Comparison of ENCODE assay signal across 15 cellular contexts in genomic region chr16:303760-304505, GRCh38. TPM values are rescaled to one million over a fixed set of nuclear protein-coding genes. Genes with fewer than 3 reads are reported as not detected.
A peak's percentile ranks its signal among the peaks of the same experiment; 100 is the strongest.
DNase-seq lines count a peak whose midpoint lies in the region; ATAC-seq and TF ChIP-seq lines count a peak whose summit lies in the region.
"Had no signal": no experiment of that assay in that cellular context is flagged by ENCODE, and none has a peak within 500 bp of the region (broad histone marks: within the 10 kb centered on the region; RNA-seq: fewer than 3 reads in every experiment).

No MANE protein-coding gene starts in this region.

- TF ChIP-seq POLR2A in body of pancreas (IDR thresholded peaks at IDR 0.05): no peak

- H3K9me3 Mint-ChIP-seq in naive B cell: no peaks in the 10 kb centered on the region
- H3K9me3 Mint-ChIP-seq: CD8-positive, alpha-beta memory T cell had no signal

- H3K4me3 ChIP-seq in Loucy (ENCODE audit: low read length, poor library complexity, severe bottlenecking) (no peak overlapping the region), brain microvascular endothelial cell (ENCODE audit: low read depth, low read length) (no peak overlapping the region), body of pancreas (no peak overlapping the region)
- H3K4me3 ChIP-seq: HAP-1, heart right ventricle had no signal

- intact Hi-C loops in body of pancreas (cut with DNase I): no loop called here

- H3K79me2 ChIP-seq in Loucy (ENCODE audit: insufficient read depth, low read length): no peaks in the 10 kb centered on the region

- peaks cover 0 to 4% (median 0%) of the 10 kb centered on the region in 3 donors for H3K4me1 Mint-ChIP-seq in naive B cell

- DNase-seq in COLO668 (lab: John Stamatoyannopoulos, UW; ENCODE audit: unreplicated experiment) (peak; percentile 24), brain microvascular endothelial cell (no peak), naive B cell (no peak), body of pancreas (no peak), NCI-H82 (lab: John Stamatoyannopoulos, UW) (no peak)
- DNase-seq in stimulated activated naive CD8-positive, alpha-beta T cell treated with anti-CD3 and anti-CD28 coated beads, Interleukin-15, Interleukin-2, amounts not matched to agents 100 U/mL and 50 U/mL, for 24 hours: no peak
- no peak for DNase-seq in activated naive CD4-positive, alpha-beta T cell treated with anti-CD3 and anti-CD28 coated beads, Interleukin-2, amount 50 U/mL, for 16 hours
- DNase-seq: heart right ventricle; NCI-H187 treated with DMSO at 0.1 percent for 48 hours; NK-92 treated with Interleukin-12 subunit alpha and Interleukin-12 subunit beta, amount 100 ng/mL, for 24 hours; stimulated activated CD4-positive, alpha-beta T cell treated with anti-CD3 and anti-CD28 coated beads, Interleukin-4, amount 100 ng/mL, for 4 hours had no signal

- WGBS in body of pancreas, 2 donors: 91 to 96% methylated on average over 38 to 43 of the region's 43 CpGs

- peak; percentile 20 for TF ChIP-seq CTCF in Loucy (conservative IDR thresholded peaks at IDR 0.05; ENCODE audit: low read length)
- peak; percentile 20 for TF ChIP-seq CTCF in brain microvascular endothelial cell (IDR thresholded peaks at IDR 0.05; ENCODE audit: low read depth, low read length, missing control alignments)
- peak in 1 of 7 experiments; percentile 9 for TF ChIP-seq CTCF in body of pancreas (IDR thresholded peaks at IDR 0.05)

- H4K20me1 ChIP-seq in Loucy (ENCODE audit: insufficient read depth, low read length, poor library complexity, severe bottlenecking): no peaks in the 10 kb centered on the region

- H3K4me2 ChIP-seq in Loucy (ENCODE audit: low read depth, low read length, poor library complexity, severe bottlenecking): no peak overlapping the region

- H3K27ac ChIP-seq in brain microvascular endothelial cell (no peak overlapping the region), body of pancreas (no peak overlapping the region)
- H3K27ac ChIP-seq: heart right ventricle had no signal

- in situ Hi-C loops in brain microvascular endothelial cell (cut with HindIII; ENCODE audit: low pct_ligation_motif_present, low sequenced_read_pairs): no loop called here

- H3K27ac Mint-ChIP-seq in naive B cell: peak overlapping the region in 1 of 6 donors; percentile 88

- no peaks in the 10 kb centered on the region for H3K9me2 ChIP-seq in Loucy (replicated peaks; ENCODE audit: low read depth, low read length)

- no peak overlapping the region for H2AFZ ChIP-seq in Loucy (ENCODE audit: low read length)

- H3K9ac ChIP-seq in Loucy (ENCODE audit: low read depth, low read length, poor library complexity, severe bottlenecking): no peak overlapping the region

- H3K4me1 ChIP-seq in Loucy (ENCODE audit: insufficient read depth, low read length, poor library complexity, severe bottlenecking) (peaks cover 10% of the 10 kb centered on the region), body of pancreas (no peaks in the 10 kb centered on the region)
- H3K4me1 ChIP-seq: HAP-1, heart right ventricle had no signal

- no peaks in the 10 kb centered on the region; the same call in 1 of the 2 replicates for H3K36me3 ChIP-seq in Loucy (ENCODE audit: insufficient read depth, low read length)
- H3K36me3 ChIP-seq in brain microvascular endothelial cell (replicated peaks): peaks cover 22% of the 10 kb centered on the region
- H3K36me3 ChIP-seq in body of pancreas (replicated peaks in 1 of 2; ENCODE audit: insufficient read depth in 1 of 2, low read depth in 2 of 2): no peaks in the 10 kb centered on the region

- no peaks in the 10 kb centered on the region for H3K27me3 ChIP-seq in Loucy (ENCODE audit: insufficient read depth, low read length, poor library complexity, severe bottlenecking)
- no peaks in the 10 kb centered on the region for H3K27me3 ChIP-seq in brain microvascular endothelial cell (replicated peaks)
- no peaks in the 10 kb centered on the region for H3K27me3 ChIP-seq in body of pancreas
- H3K27me3 ChIP-seq: heart right ventricle had no signal

- no peaks in the 10 kb centered on the region for H3F3A ChIP-seq in Loucy (ENCODE audit: low read depth)

- H3K4me3 Mint-ChIP-seq in naive B cell: no peak overlapping the region
- H3K4me3 Mint-ChIP-seq: CD8-positive, alpha-beta memory T cell had no signal

- no peaks in the 10 kb centered on the region for H3K36me3 Mint-ChIP-seq in naive B cell

- H3K9me3 ChIP-seq in Loucy (ENCODE audit: insufficient read depth, low read depth, low read length) (no peaks in the 10 kb centered on the region), body of pancreas (no peaks in the 10 kb centered on the region)
- H3K9me3 ChIP-seq: HAP-1, heart right ventricle had no signal

- no peaks in the 10 kb centered on the region for H3K27me3 Mint-ChIP-seq in naive B cell
- H3K27me3 Mint-ChIP-seq: CD8-positive, alpha-beta memory T cell had no signal

- peak; percentile 50 to 72 for ATAC-seq in naive B cell (ENCODE audit: low read depth in 2 of 2)
- ATAC-seq in stimulated activated naive CD8-positive, alpha-beta T cell treated with anti-CD3 and anti-CD28 coated beads, Interleukin-15, Interleukin-2, amounts not matched to agents 100 U/mL and 50 U/mL, for 24 hours: no peak
- ATAC-seq in body of pancreas: no peak

RNA-seq across cellular contexts. Expression of gene PDIA2, which starts 21.0 kb away (rescaled TPM):
- not detected for polyA plus RNA-seq in naive B cell (ENCODE audit: low read depth in 6 of 6)
- total RNA-seq in body of pancreas: 1,000 to 10,000 TPM in 1 of 2 donors, 100 to 1,000 TPM in 1; 517 to 2,271 TPM
- total RNA-seq: CD8-positive, alpha-beta memory T cell; T-helper 1 cell treated with Interleukin-12 subunit alpha and Interleukin-12 subunit beta and Interleukin-4 antibody, amounts not matched to agents 30 ng/mL and 1 ng/mL, for 36 hours had no signal
- polyA plus RNA-seq: CD8-positive, alpha-beta memory T cell had no signal

RNA-seq across cellular contexts. Expression of gene ARHGDIG, which starts 23.5 kb away (rescaled TPM):
- polyA plus RNA-seq in naive B cell (ENCODE audit: low read depth in 6 of 6): not detected
- total RNA-seq in body of pancreas: 100 to 1,000 TPM; 102 to 140 TPM
- total RNA-seq: CD8-positive, alpha-beta memory T cell; T-helper 1 cell treated with Interleukin-12 subunit alpha and Interleukin-12 subunit beta and Interleukin-4 antibody, amounts not matched to agents 30 ng/mL and 1 ng/mL, for 36 hours had no signal
- polyA plus RNA-seq: CD8-positive, alpha-beta memory T cell had no signal

RNA-seq across cellular contexts. Expression of gene RGS11, which starts 28.2 kb away (rescaled TPM):
- polyA plus RNA-seq in naive B cell (ENCODE audit: low read depth in 6 of 6): under 1 TPM in 1 of 6 donors, not detected in 5; 0.14 TPM
- 10 to 100 TPM; 15.6 to 95.9 TPM for total RNA-seq in body of pancreas
- polyA plus RNA-seq: CD8-positive, alpha-beta memory T cell had no signal

RNA-seq across cellular contexts. Expression of gene AXIN1, which starts 48.6 kb away (rescaled TPM):
- 1 to 10 TPM in 5 of 6 donors, under 1 TPM in 1; 0.93 to 2.7 (median 1.9) TPM for polyA plus RNA-seq in naive B cell (ENCODE audit: low read depth in 6 of 6)
- total RNA-seq in body of pancreas: 10 to 100 TPM; 14.8 TPM

Comparison
In these comparisons a context has a peak if more than half of its experiments do, and no peak if none do; other contexts are left out.
1. ATAC-seq: peak in naive B cell (2 of 2); none in stimulated activated naive CD8-positive, alpha-beta T cell treated with anti-CD3 and anti-CD28 coated beads, Interleukin-15, Interleukin-2, amounts not matched to agents 100 U/mL and 50 U/mL, for 24 hours (single experiment) and body of pancreas (single experiment).